ENCODE assay signal across 8 cellular contexts in genomic region chr7:74890158-74891123, GRCh38. TPM values are rescaled to one million over a fixed set of nuclear protein-coding genes. Genes with fewer than 3 reads are reported as not detected.
DNase-seq lines count a peak whose midpoint lies in the region; ATAC-seq, FAIRE-seq and TF ChIP-seq lines count a peak whose summit lies in the region.
"Not testable (repeated sequence)": the region's sequence is repeated elsewhere in the genome, so short reads cannot be mapped to it uniquely, and the experiment has no call there.

No MANE protein-coding gene starts in this region.

- FAIRE-seq in pancreas (lab: Jason Lieb, UNC): not testable (repeated sequence)

- H3K4me1 ChIP-seq in pancreas: not testable (repeated sequence)

- H3K27ac ChIP-seq in pancreas: peak overlapping the region; percentile 59 to 80 (median 66)

- TF ChIP-seq CTCF in pancreas (IDR thresholded peaks at IDR 0.05): not testable (repeated sequence)

- peak overlapping the region; percentile 81 for H3K4me3 Mint-ChIP-seq in activated naive CD8-positive, alpha-beta T cell treated with anti-CD3 and anti-CD28 coated beads, Interleukin-2, amount 50 U/mL, for 24 hours

- peak; percentile 59 for ATAC-seq in HG02852 (IDR thresholded peaks at IDR 0.05; ENCODE audit: unreplicated experiment)
- ATAC-seq in activated naive CD8-positive, alpha-beta T cell treated with anti-CD3 and anti-CD28 coated beads, Interleukin-2, amount 50 U/mL, for 24 hours: peak; percentile 86
- ATAC-seq in Right ventricle myocardium superior (ENCODE audit: poor library complexity): peak; percentile 95
- peak; percentile 85 to 93 (median 90) for ATAC-seq in pancreas

- H3K27me3 ChIP-seq in pancreas: not testable (repeated sequence)

- H3K9me3 ChIP-seq in pancreas: not testable (repeated sequence)

- peak overlapping the region; percentile 84 for H3K27ac Mint-ChIP-seq in activated naive CD8-positive, alpha-beta T cell treated with anti-CD3 and anti-CD28 coated beads, Interleukin-2, amount 50 U/mL, for 24 hours

- H3K9me3 Mint-ChIP-seq in activated naive CD8-positive, alpha-beta T cell treated with anti-CD3 and anti-CD28 coated beads, Interleukin-2, amount 50 U/mL, for 24 hours: not testable (repeated sequence)

- intact Hi-C loops in Right ventricle myocardium superior (cut with DNase I); pancreas (cut with DNase I): not testable (repeated sequence)

- not testable (repeated sequence) for H3K36me3 ChIP-seq in pancreas

- DNase-seq in GM04504 (ENCODE audit: low read depth) (peak; percentile 47), NCI-H2029 (lab: John Stamatoyannopoulos, UW) (peak; percentile 36), T-helper 1 cell (peak; percentile 68 to 81 (median 71)), Right ventricle myocardium superior (peak; percentile 93), pancreas (peak; percentile 84 to 91 (median 86)), stromal cell of bone marrow (ENCODE audit: low read depth) (peak; percentile 30)
- peak; percentile 79 for DNase-seq in activated naive CD8-positive, alpha-beta T cell treated with anti-CD3 and anti-CD28 coated beads, Interleukin-2, amount 50 U/mL, for 24 hours

- not testable (repeated sequence) for H3K4me1 Mint-ChIP-seq in activated naive CD8-positive, alpha-beta T cell treated with anti-CD3 and anti-CD28 coated beads, Interleukin-2, amount 50 U/mL, for 24 hours

- H3K4me3 ChIP-seq in pancreas: peak overlapping the region; percentile 31 to 58 (median 44)

- H3K27me3 Mint-ChIP-seq in activated naive CD8-positive, alpha-beta T cell treated with anti-CD3 and anti-CD28 coated beads, Interleukin-2, amount 50 U/mL, for 24 hours: not testable (repeated sequence)

- not testable (repeated sequence) for H3K36me3 Mint-ChIP-seq in activated naive CD8-positive, alpha-beta T cell treated with anti-CD3 and anti-CD28 coated beads, Interleukin-2, amount 50 U/mL, for 24 hours (ENCODE audit: low read depth)

- WGBS in pancreas, 2 donors: 0 to 1% methylated on average over 32 to 54 of the region's 84 CpGs

RNA-seq across cellular contexts. Expression of gene GTF2IRD2, which starts 39.0 kb away (rescaled TPM):
- total RNA-seq in Right ventricle myocardium superior: 13.5 TPM
- 10 to 100 TPM; 11.3 to 19.6 (median 15.8) TPM for total RNA-seq in pancreas
- 10 to 100 TPM; 19.0 to 19.5 TPM for polyA plus RNA-seq in pancreas

Comparison
In these comparisons a context has a peak if more than half of its experiments do, and no peak if none do; other contexts are left out.
1. Peak in every context shown above with its lines: DNase-seq, ATAC-seq, H3K4me3 ChIP-seq and H3K27ac ChIP-seq.
2. DNase-seq: peak in every context shown above with its lines; median percentile 93 in Right ventricle myocardium superior; 86 in pancreas; 79 in activated naive CD8-positive, alpha-beta T cell treated with anti-CD3 and anti-CD28 coated beads, Interleukin-2, amount 50 U/mL, for 24 hours; 71 in T-helper 1 cell; 47 in GM04504; 36 in NCI-H2029; 30 in stromal cell of bone marrow.